In genomic region chr9:110114888-110115259, GRCh38 we compare ENCODE assay signal across 11 cellular contexts.
A peak's percentile ranks its signal among the peaks of the same experiment; 100 is the strongest.
DNase-seq lines count a peak whose midpoint lies in the region; ATAC-seq and TF ChIP-seq lines count a peak whose summit lies in the region.
"Had no signal": no experiment of that assay in that cellular context is flagged by ENCODE, and none has a peak within 500 bp of the region (broad histone marks: within the 10 kb centered on the region; RNA-seq: fewer than 3 reads in every experiment).

No MANE protein-coding gene starts in this region.

- H2BK12ac ChIP-seq in mesenchymal stem cell (ENCODE audit: low read length in 2 of 2): peak overlapping the region; percentile 47 to 91

- peak overlapping the region in 1 of 2 experiments; percentile 84 for H3K14ac ChIP-seq in mesenchymal stem cell (ENCODE audit: low read length in 2 of 2)

- peak overlapping the region; percentile 71 for H4K91ac ChIP-seq in mesenchymal stem cell (ENCODE audit: low read length)

- TF ChIP-seq CTCF in RWPE1 (conservative IDR thresholded peaks at IDR 0.05; ENCODE audit: low read depth) (no peak), upper lobe of right lung (IDR thresholded peaks at IDR 0.05) (no peak)

- H3K4me3 ChIP-seq in mesenchymal stem cell (ENCODE audit: insufficient read depth in 1 of 2, low read depth in 1 of 2, low read length in 2 of 2) (peak overlapping the region in 1 of 2 experiments; percentile 58), upper lobe of right lung (no peak overlapping the region)

- H2AK5ac ChIP-seq in mesenchymal stem cell (ENCODE audit: low read length, severe bottlenecking): peak overlapping the region; percentile 41

- H3K4me1 ChIP-seq in mesenchymal stem cell (ENCODE audit: control insufficient read depth, insufficient read depth, low read depth, low read length): peaks cover 10% of the 10 kb centered on the region
- H3K4me1 ChIP-seq in upper lobe of right lung: peaks cover 36% of the 10 kb centered on the region

- H3K9ac ChIP-seq in mesenchymal stem cell (ENCODE audit: low read length): peak overlapping the region; percentile 38

- peak overlapping the region; percentile 50 for H4K8ac ChIP-seq in mesenchymal stem cell (ENCODE audit: low read length)

- H3K9me3 ChIP-seq in mesenchymal stem cell (ENCODE audit: control insufficient read depth, low read length) (no peaks in the 10 kb centered on the region), upper lobe of right lung (no peaks in the 10 kb centered on the region)

- H3K79me1 ChIP-seq in mesenchymal stem cell (replicated peaks; ENCODE audit: low read length, poor library complexity, severe bottlenecking): peaks cover 2% of the 10 kb centered on the region

- no peak overlapping the region for H2BK5ac ChIP-seq in mesenchymal stem cell (ENCODE audit: low read depth, low read length, poor library complexity, severe bottlenecking)

- H2AFZ ChIP-seq in mesenchymal stem cell (ENCODE audit: low read depth, low read length): no peak overlapping the region

- H3K18ac ChIP-seq in mesenchymal stem cell (ENCODE audit: low read depth in 1 of 2, low read length in 2 of 2): peak overlapping the region; percentile 59 to 78

- H3K27me3 ChIP-seq in mesenchymal stem cell (ENCODE audit: control insufficient read depth in 1 of 2, insufficient read depth in 1 of 2, low read length in 2 of 2) (no peaks in the 10 kb centered on the region), upper lobe of right lung (no peaks in the 10 kb centered on the region)

- POLR2A ChIA-PET in RWPE1 (lab: Yijun Ruan, JAX; ENCODE audit: low non-redundant PET): no interaction called here

- intact Hi-C loops in upper lobe of right lung (cut with DNase I): no loop called here

- peak overlapping the region in 1 of 2 experiments; percentile 81 for H3K4ac ChIP-seq in mesenchymal stem cell (ENCODE audit: low read depth in 1 of 2, low read length in 2 of 2)

- H3K4me2 ChIP-seq in mesenchymal stem cell (ENCODE audit: low read length, poor library complexity, severe bottlenecking): no peak overlapping the region

- H3K27ac ChIP-seq in RWPE1: peak overlapping the region; percentile 79
- peak overlapping the region; percentile 91 for H3K27ac ChIP-seq in mesenchymal stem cell (ENCODE audit: low read length, poor library complexity, severe bottlenecking)
- peak overlapping the region; percentile 42 for H3K27ac ChIP-seq in upper lobe of right lung

- H3K36me3 ChIP-seq in mesenchymal stem cell (ENCODE audit: control insufficient read depth in 1 of 2, insufficient read depth in 2 of 2, low read depth in 1 of 2, low read length in 2 of 2): peaks cover 0 to 43% of the 10 kb centered on the region in 2 experiments
- no peaks in the 10 kb centered on the region for H3K36me3 ChIP-seq in upper lobe of right lung

- peak overlapping the region in 1 of 2 experiments; percentile 34 for H3K23ac ChIP-seq in mesenchymal stem cell (ENCODE audit: low read length in 2 of 2)

- peak overlapping the region; percentile 55 for H2BK120ac ChIP-seq in mesenchymal stem cell (ENCODE audit: low read depth, low read length)

- WGBS in mesenchymal stem cell: 26% methylated on average over 6 of the region's 6 CpGs

- peak; percentile 40 for ATAC-seq in upper lobe of right lung
- ATAC-seq in GM18858 (IDR thresholded peaks at IDR 0.05; ENCODE audit: unreplicated experiment): no peak

- CTCF ChIA-PET in RWPE1 (lab: Yijun Ruan, JAX): no interaction called here

- no peak for DNase-seq in RWPE1 (ENCODE audit: low spot score)
- peak; percentile 68 for DNase-seq in glomerular endothelial cell (ENCODE audit: extremely low read depth, low read depth, low spot score)
- peak; percentile 89 for DNase-seq in mesenchymal stem cell
- DNase-seq in upper lobe of right lung: no peak
- DNase-seq in NCI-H128 (lab: John Stamatoyannopoulos, UW; ENCODE audit: unreplicated experiment): no peak
- no peak for DNase-seq in NCI-H1694 (lab: John Stamatoyannopoulos, UW)
- DNase-seq: DMS53; effector memory CD4-positive, alpha-beta T cell; immature natural killer cell; NCI-H1436 treated with DMSO at 0.1 percent for 48 hours had no signal

- no peak overlapping the region for H2BK15ac ChIP-seq in mesenchymal stem cell (ENCODE audit: low read depth, poor library complexity, severe bottlenecking)

Comparison
In these comparisons a context has a peak if more than half of its experiments do, and no peak if none do; other contexts are left out.
1. DNase-seq: peak in glomerular endothelial cell (single experiment) and mesenchymal stem cell (single experiment); none in RWPE1 (single experiment), upper lobe of right lung (single experiment), NCI-H128 (single experiment) and NCI-H1694 (single experiment).
2. Peak in every context shown above with its lines, with median percentiles within 50 percentile points of each other: H3K27ac ChIP-seq.